ENCODE assay signal across 7 cellular contexts in genomic region chr11:14764899-14765527, GRCh38.
A peak's percentile ranks its signal among the peaks of the same experiment; 100 is the strongest.
DNase-seq lines count a peak whose midpoint lies in the region; ATAC-seq and TF ChIP-seq lines count a peak whose summit lies in the region.

No MANE protein-coding gene starts in this region.

- H3K4me2 ChIP-seq in PC-9: no peak overlapping the region

- H3K27ac ChIP-seq in PC-9: no peak overlapping the region

- H2AFZ ChIP-seq in PC-9: no peak overlapping the region

- no peaks in the 10 kb centered on the region for H3K27me3 ChIP-seq in PC-9 (ENCODE audit: insufficient read depth, low read depth)

- BruUV-seq in PC-9 (replicated peaks; lab: Mats Ljungman, UMichigan): no TSS peak

- H3F3A ChIP-seq in PC-9 (ENCODE audit: insufficient read depth, low read depth): no peaks in the 10 kb centered on the region

- ATAC-seq in GM18909 (IDR thresholded peaks at IDR 0.05; ENCODE audit: poor library complexity, unreplicated experiment) (peak; percentile 93), HG02678 (IDR thresholded peaks at IDR 0.05; ENCODE audit: unreplicated experiment) (peak; percentile 93)

- H3K36me3 ChIP-seq in PC-9 (ENCODE audit: low read depth): no peaks in the 10 kb centered on the region

- intact Hi-C loops in posterior vena cava (cut with DNase I) (no loop called here), PC-9 (cut with micrococcal nuclease; ENCODE audit: unreplicated experiment) (no loop called here)

- H4K20me1 ChIP-seq in PC-9 (ENCODE audit: insufficient read depth): no peaks in the 10 kb centered on the region

- H3K9me3 ChIP-seq in PC-9 (ENCODE audit: insufficient read depth, low read depth): no peaks in the 10 kb centered on the region

- H3K4me3 ChIP-seq in choroid plexus epithelial cell (ENCODE audit: low read depth, low read length) (no peak overlapping the region), PC-9 (no peak overlapping the region)

- CTCF ChIA-PET in PC-9 (lab: Charles Lee): no interaction called here

- H3K4me1 ChIP-seq in PC-9 (replicated peaks; ENCODE audit: insufficient read depth): no peaks in the 10 kb centered on the region

- POLR2A ChIA-PET in PC-9 (lab: Charles Lee; ENCODE audit: unreplicated experiment): no interaction called here

- no peak for TF ChIP-seq CTCF in choroid plexus epithelial cell (conservative IDR thresholded peaks at IDR 0.05; ENCODE audit: low read depth, low read length)
- TF ChIP-seq CTCF in PC-9 (conservative IDR thresholded peaks at IDR 0.05): no peak

- no peaks in the 10 kb centered on the region for H3K79me2 ChIP-seq in PC-9 (ENCODE audit: low read depth)

- no peaks in the 10 kb centered on the region for H3K9me2 ChIP-seq in PC-9 (ENCODE audit: insufficient read depth)

- DNase-seq in NCI-H226 (peak; percentile 17), choroid plexus epithelial cell (ENCODE audit: low read depth) (peak; percentile 61), HK-2 (ENCODE audit: unreplicated experiment) (no peak), posterior vena cava (ENCODE audit: low spot score) (no peak), PC-9 (no peak)

Comparison
In these comparisons a context has a peak if more than half of its experiments do, and no peak if none do; other contexts are left out.
1. DNase-seq: peak in NCI-H226 (single experiment) and choroid plexus epithelial cell (single experiment); none in HK-2 (single experiment), posterior vena cava (single experiment) and PC-9 (0 of 2).